14 cellular contexts compared by ENCODE assay signal in the genomic region with DNA sequence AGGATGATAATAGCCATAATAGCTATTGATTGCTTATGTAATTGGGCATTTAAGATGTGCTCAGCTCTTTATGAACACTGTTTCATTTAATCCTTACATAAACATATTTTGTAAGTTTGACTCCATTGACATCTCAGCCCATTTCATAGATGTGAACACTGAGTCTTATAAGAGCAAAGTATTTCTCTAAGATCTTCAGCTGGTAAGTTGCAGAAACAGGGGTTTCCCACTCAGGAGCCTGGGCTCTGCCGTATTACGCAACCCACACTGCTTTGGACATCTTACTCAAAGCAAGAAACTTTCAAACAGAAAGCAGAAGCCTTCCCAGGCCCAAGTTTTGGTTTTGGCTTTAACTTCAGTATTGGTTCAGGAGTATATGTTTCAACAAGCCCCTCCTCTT.
A peak's percentile ranks its signal among the peaks of the same experiment; 100 is the strongest.
DNase-seq lines count a peak whose midpoint lies in the region; ATAC-seq, FAIRE-seq and TF ChIP-seq lines count a peak whose summit lies in the region.
"Had no signal": no experiment of that assay in that cellular context is flagged by ENCODE, and none has a peak within 500 bp of the region (broad histone marks: within the 10 kb centered on the region; RNA-seq: fewer than 3 reads in every experiment).

No MANE protein-coding gene starts in this region.

- H3K36me3 Mint-ChIP-seq in naive thymus-derived CD4-positive, alpha-beta T cell, result peaks cover 0 to 5% (median 0%) of the 10 kb centered on the region in 5 donors
- H3K36me3 Mint-ChIP-seq: CD4-positive, CD25-positive, alpha-beta regulatory T cell had no signal

- peak; percentile 89 for FAIRE-seq in GM12878 (lab: Jason Lieb, UNC)
- no peak for FAIRE-seq in pancreas (lab: Jason Lieb, UNC)

- WGBS in GM12878 (ENCODE audit: insufficient coverage, insufficient replicate concordance, low lambda C conversion rate, missing lambda C conversion rate), result 3% methylated on average over 2 of the region's 2 CpGs
- 89 to 90% methylated on average over 2 of the region's 2 CpGs for WGBS in pancreas, 2 donors

- H3K27me3 ChIP-seq in GM12878 (replicated peaks in 1 of 2; ENCODE audit: control insufficient read depth in 2 of 2, insufficient read depth in 2 of 2, low read length in 1 of 2), result no peaks in the 10 kb centered on the region
- H3K27me3 ChIP-seq in naive thymus-derived CD4-positive, alpha-beta T cell (ENCODE audit: control insufficient read depth in 2 of 2, insufficient read depth in 2 of 2, low read length in 2 of 2), result no peaks in the 10 kb centered on the region
- H3K27me3 ChIP-seq in pancreas, result no peaks in the 10 kb centered on the region

- no peaks in the 10 kb centered on the region for H3K79me2 ChIP-seq in GM12878 (ENCODE audit: control insufficient read depth, insufficient read depth, low read length)

- DNase-seq in GM12878 (ENCODE audit: low read depth, low spot score) (peak; percentile 86), foreskin melanocyte (no peak), NCI-H2081 treated with DMSO at 0.1 percent for 48 hours (lab: John Stamatoyannopoulos, UW) (no peak), pancreas (no peak)
- DNase-seq in naive thymus-derived CD4-positive, alpha-beta T cell, result no peak
- DNase-seq: activated gamma-delta T cell treated with Interleukin-2 at 50 U/mL for 16 hours; CD4-positive, CD25-positive, alpha-beta regulatory T cell; KG1; NCI-H82 had no signal

- H3K4me1 Mint-ChIP-seq in naive thymus-derived CD4-positive, alpha-beta T cell, result no peaks in the 10 kb centered on the region
- H3K4me1 Mint-ChIP-seq: CD4-positive, CD25-positive, alpha-beta regulatory T cell had no signal

- H3K27me3 Mint-ChIP-seq in naive thymus-derived CD4-positive, alpha-beta T cell, result peaks cover 0 to 13% (median 0%) of the 10 kb centered on the region in 5 donors
- H3K27me3 Mint-ChIP-seq: CD4-positive, CD25-positive, alpha-beta regulatory T cell had no signal

- peak; percentile 97 for ATAC-seq in GM18499 (IDR thresholded peaks at IDR 0.05; ENCODE audit: insufficient read depth, unreplicated experiment)
- peak; percentile 70 for ATAC-seq in GM21423 (IDR thresholded peaks at IDR 0.05; ENCODE audit: unreplicated experiment)
- peak; percentile 54 for ATAC-seq in HG03108 (IDR thresholded peaks at IDR 0.05; ENCODE audit: unreplicated experiment)
- peak; percentile 97 for ATAC-seq in GM12878
- no peak for ATAC-seq in naive thymus-derived CD4-positive, alpha-beta T cell
- no peak for ATAC-seq in pancreas

- H3K27ac ChIP-seq in GM12878 (ENCODE audit: control insufficient read depth, insufficient read depth), result peak overlapping the region; percentile 71
- no peak overlapping the region for H3K27ac ChIP-seq in naive thymus-derived CD4-positive, alpha-beta T cell (ENCODE audit: low read depth, low read length)
- no peak overlapping the region for H3K27ac ChIP-seq in pancreas
- H3K27ac ChIP-seq: coronary artery, skin epidermis had no signal

- H4K20me1 ChIP-seq in GM12878 (ENCODE audit: control insufficient read depth, insufficient read depth), result no peaks in the 10 kb centered on the region

- no peaks in the 10 kb centered on the region for H3K36me3 ChIP-seq in GM12878 (ENCODE audit: control insufficient read depth in 2 of 2, insufficient read depth in 2 of 2, low read length in 1 of 2)
- no peaks in the 10 kb centered on the region for H3K36me3 ChIP-seq in naive thymus-derived CD4-positive, alpha-beta T cell (ENCODE audit: control insufficient read depth in 2 of 3, insufficient read depth in 3 of 3, low read length in 3 of 3)
- H3K36me3 ChIP-seq in pancreas, result no peaks in the 10 kb centered on the region

- H3K27ac Mint-ChIP-seq in naive thymus-derived CD4-positive, alpha-beta T cell, result no peak overlapping the region
- H3K27ac Mint-ChIP-seq: CD4-positive, CD25-positive, alpha-beta regulatory T cell had no signal

- intact Hi-C loops in GM12878 (cut with micrococcal nuclease; ENCODE audit: unreplicated experiment), result no loop called here
- intact Hi-C loops in naive thymus-derived CD4-positive, alpha-beta T cell (cut with micrococcal nuclease), result no loop called here
- intact Hi-C loops in pancreas (cut with DNase I), result no loop called here

- H2AFZ ChIP-seq in GM12878 (ENCODE audit: control insufficient read depth, low read depth, low read length), result peak overlapping the region; percentile 85

- BruUV-seq in GM12878 (replicated peaks; lab: Mats Ljungman, UMichigan), result no TSS peak

- peaks cover 0 to 11% (median 5%) of the 10 kb centered on the region in 11 donors for H3K9me3 Mint-ChIP-seq in naive thymus-derived CD4-positive, alpha-beta T cell

- CTCF ChIA-PET in GM12878 (lab: Yijun Ruan, JAX), result no interaction called here
- CTCF ChIA-PET in naive thymus-derived CD4-positive, alpha-beta T cell (lab: Charles Lee), result no interaction called here

- RAD21 ChIA-PET in GM12878 (lab: Charles Lee; ENCODE audit: unreplicated experiment), result no interaction called here

- H3K4me3 ChIP-seq in GM12878, result no peak overlapping the region
- H3K4me3 ChIP-seq in naive thymus-derived CD4-positive, alpha-beta T cell (ENCODE audit: low read length), result no peak overlapping the region
- H3K4me3 ChIP-seq in pancreas, result no peak overlapping the region
- H3K4me3 ChIP-seq: coronary artery, skin epidermis had no signal

- H3K9me3 ChIP-seq in GM12878 (replicated peaks; ENCODE audit: control insufficient read depth, insufficient read depth, low read length) (no peaks in the 10 kb centered on the region; the same call in 2 of the 3 replicates), pancreas (no peaks in the 10 kb centered on the region)
- H3K9me3 ChIP-seq in naive thymus-derived CD4-positive, alpha-beta T cell (ENCODE audit: control insufficient read depth in 2 of 3, low read length in 3 of 3), result no peaks in the 10 kb centered on the region

- POLR2A ChIA-PET in GM12878 (lab: Charles Lee), result no interaction called here
- POLR2A ChIA-PET in naive thymus-derived CD4-positive, alpha-beta T cell (lab: Charles Lee), result no interaction called here

- H3K4me2 ChIP-seq in GM12878 (ENCODE audit: control insufficient read depth, insufficient read depth), result peak overlapping the region; percentile 77

- TF ChIP-seq EP300 in GM12878 (IDR thresholded peaks at IDR 0.05; ENCODE audit: borderline replicate concordance in 1 of 2, control insufficient read depth in 1 of 2, low read depth in 2 of 2, low read length in 2 of 2), result peak in 1 of 2 experiments; percentile 37; a peak in 1 of 4 replicates

- in situ Hi-C loops in GM12878 (cut with MboI), result no loop called here

- TF ChIP-seq CTCF in GM12878 (IDR thresholded peaks at IDR 0.05 in 2 of 3, conservative IDR thresholded peaks at IDR 0.05 in 1 of 3; ENCODE audit: control insufficient read depth in 2 of 3, extremely low read depth in 1 of 3, insufficient read depth in 1 of 3, low read depth in 3 of 3, low read length in 3 of 3) (no peak), pancreas (IDR thresholded peaks at IDR 0.05) (no peak)

- TF ChIP-seq POLR2A in GM12878 (IDR thresholded peaks at IDR 0.05; ENCODE audit: low read depth, low read length), result no peak

- peak overlapping the region; percentile 51; the same call in 1 of the 2 replicates for H3K9ac ChIP-seq in GM12878 (ENCODE audit: control insufficient read depth, insufficient read depth, low read length)

- TF ChIP-seq RAD21 in GM12878 (IDR thresholded peaks at IDR 0.05; ENCODE audit: insufficient read depth, low read depth, low read length), result 0 out of 2 replicates have a peak, but pooled peaks have one; percentile 17

- SMC1A ChIA-PET in GM12878 (lab: Charles Lee; ENCODE audit: uncharacterized antibody, unreplicated experiment), result interaction anchor here (1.3 kb wide), 1 partner anchor 15 kb away, joined by 3 read pairs; no protein-coding TSS in a partner anchor

- H3K4me1 ChIP-seq in GM12878 (ENCODE audit: control insufficient read depth, insufficient read depth, low read length) (peaks cover 17% of the 10 kb centered on the region), pancreas (no peaks in the 10 kb centered on the region)
- no peaks in the 10 kb centered on the region for H3K4me1 ChIP-seq in naive thymus-derived CD4-positive, alpha-beta T cell (ENCODE audit: control insufficient read depth in 2 of 2, insufficient read depth in 2 of 2, low read length in 2 of 2)

- no peak overlapping the region for H3K4me3 Mint-ChIP-seq in naive thymus-derived CD4-positive, alpha-beta T cell
- H3K4me3 Mint-ChIP-seq: CD4-positive, CD25-positive, alpha-beta regulatory T cell had no signal

TF ChIP-seq in GM12878, 131 proteins besides CTCF, POLR2A, EP300 and RAD21 (continues in another document):
- TF ChIP-seq JUNB (IDR thresholded peaks at IDR 0.05), result peak; percentile 92
- peak; percentile 59; the same call in 1 of the 2 replicates for TF ChIP-seq CREM (IDR thresholded peaks at IDR 0.05; ENCODE audit: low read depth)
- TF ChIP-seq, protein P1, sequence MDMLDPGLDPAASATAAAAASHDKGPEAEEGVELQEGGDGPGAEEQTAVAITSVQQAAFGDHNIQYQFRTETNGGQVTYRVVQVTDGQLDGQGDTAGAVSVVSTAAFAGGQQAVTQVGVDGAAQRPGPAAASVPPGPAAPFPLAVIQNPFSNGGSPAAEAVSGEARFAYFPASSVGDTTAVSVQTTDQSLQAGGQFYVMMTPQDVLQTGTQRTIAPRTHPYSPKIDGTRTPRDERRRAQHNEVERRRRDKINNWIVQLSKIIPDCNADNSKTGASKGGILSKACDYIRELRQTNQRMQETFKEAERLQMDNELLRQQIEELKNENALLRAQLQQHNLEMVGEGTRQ (IDR thresholded peaks at IDR 0.05; ENCODE audit: borderline replicate concordance, low read depth, low read length), result no peak
- TF ChIP-seq EED (IDR thresholded peaks at IDR 0.05; ENCODE audit: low read depth), result peak; percentile 78
- TF ChIP-seq BHLHE40 (IDR thresholded peaks at IDR 0.05; ENCODE audit: borderline replicate concordance in 1 of 2, low read depth in 2 of 2, low read length in 1 of 2), result peak; percentile 30 to 42; a peak in 1 of 4 replicates
- TF ChIP-seq STAT1 (conservative IDR thresholded peaks at IDR 0.05), result no peak
- peak; percentile 20 for TF ChIP-seq RELA (IDR thresholded peaks at IDR 0.05; ENCODE audit: borderline replicate concordance, partially characterized antibody)
- TF ChIP-seq ATF7 (IDR thresholded peaks at IDR 0.05; ENCODE audit: low read depth), result peak; percentile 45; the same call in 1 of the 2 replicates
- peak in 1 of 2 experiments; percentile 72; a peak in 1 of 4 replicates for TF ChIP-seq ETV6 (conservative IDR thresholded peaks at IDR 0.05 in 1 of 2, IDR thresholded peaks at IDR 0.05 in 1 of 2; ENCODE audit: borderline replicate concordance in 1 of 2, low read depth in 1 of 2)
- TF ChIP-seq MTA3 (IDR thresholded peaks at IDR 0.05; ENCODE audit: borderline replicate concordance, low read length), result peak; percentile 30; the same call in 1 of the 2 replicates
- TF ChIP-seq NFIC (IDR thresholded peaks at IDR 0.05; ENCODE audit: low read depth, low read length), result peak; percentile 52; the same call in 1 of the 2 replicates
- TF ChIP-seq FOXM1 (IDR thresholded peaks at IDR 0.05; ENCODE audit: low read depth, low read length), result 0 out of 2 replicates have a peak, but pooled peaks have one; percentile 31
- TF ChIP-seq KAT2A (conservative IDR thresholded peaks at IDR 0.05; ENCODE audit: control insufficient read depth, low read depth, low read length), result no peak

Comparison
In these comparisons a context has a peak if more than half of its experiments do, and no peak if none do; other contexts are left out.
1. ATAC-seq: peak in GM18499 (single experiment), GM21423 (single experiment), HG03108 (single experiment) and GM12878 (single experiment); none in naive thymus-derived CD4-positive, alpha-beta T cell (single experiment) and pancreas (0 of 4).